26 cellular contexts compared by ENCODE assay signal in genomic region chrX:107199491-107199890, GRCh38. TPM values are rescaled to one million over a fixed set of nuclear protein-coding genes. Genes with fewer than 3 reads are reported as not detected.
"Had no signal": no experiment of that assay in that cellular context is flagged by ENCODE, and none has a peak within 500 bp of the region (broad histone marks: within the 10 kb centered on the region; RNA-seq: fewer than 3 reads in every experiment).

No MANE protein-coding gene starts in this region.

- H2AFZ ChIP-seq: PC-9 had no signal

- H3K27ac Mint-ChIP-seq: activated CD8-positive, alpha-beta T cell treated with anti-CD3 and anti-CD28 coated beads, Interleukin-2, amount 10 ng/mL, durations not matched to agents 7 days and 5 days; activated naive CD8-positive, alpha-beta T cell treated with anti-CD3 and anti-CD28 coated beads, Interleukin-2, amount 10 ng/mL, durations not matched to agents 7 days and 5 days; brain; T-helper 17 cell; WTC11 had no signal

- H3K4me2 ChIP-seq: PC-9 had no signal

- H3K9me3 Mint-ChIP-seq: activated naive CD8-positive, alpha-beta T cell treated with anti-CD3 and anti-CD28 coated beads, Interleukin-2, amount 10 ng/mL, durations not matched to agents 7 days and 5 days; brain; central memory CD8-positive, alpha-beta T cell; WTC11 had no signal

- H3K27ac ChIP-seq: PC-9 had no signal

- ATAC-seq: activated CD8-positive, alpha-beta T cell treated with anti-CD3 and anti-CD28 coated beads, Interleukin-2, amount 10 ng/mL, durations not matched to agents 7 days and 5 days; T-helper 17 cell; WTC11 had no signal

- H3K36me3 Mint-ChIP-seq: activated naive CD8-positive, alpha-beta T cell treated with anti-CD3 and anti-CD28 coated beads, Interleukin-2, amount 10 ng/mL, durations not matched to agents 7 days and 5 days; brain; WTC11 had no signal

- H3K4me3 Mint-ChIP-seq: activated CD8-positive, alpha-beta T cell treated with anti-CD3 and anti-CD28 coated beads, Interleukin-2, amount 10 ng/mL, durations not matched to agents 7 days and 5 days; activated naive CD8-positive, alpha-beta T cell treated with anti-CD3 and anti-CD28 coated beads, Interleukin-2, amount 10 ng/mL, durations not matched to agents 7 days and 5 days; brain; central memory CD8-positive, alpha-beta T cell; T-helper 17 cell; WTC11 had no signal

- DNase-seq: activated CD4-positive, alpha-beta T cell treated with anti-CD3 and anti-CD28 coated beads for 48 hours; activated CD4-positive, alpha-beta T cell treated with anti-CD3 and anti-CD28 coated beads, Interleukin-2, amount 50 U/mL, for 4 hours; activated CD4-positive, CD25-positive, alpha-beta regulatory T cell treated with anti-CD3 and anti-CD28 coated beads, Interleukin-2, amount 50 U/mL, for 72 hours; activated CD8-positive, alpha-beta memory T cell treated with anti-CD3 and anti-CD28 coated beads, Interleukin-2, amount 50 U/mL, for 48 hours; activated CD8-positive, alpha-beta T cell treated with anti-CD3 and anti-CD28 coated beads, Interleukin-2, amount 10 ng/mL, durations not matched to agents 7 days and 5 days; activated naive CD4-positive, alpha-beta T cell treated with anti-CD3 and anti-CD28 coated beads, Interleukin-2, amount 50 U/mL, for 16 hours; activated naive CD8-positive, alpha-beta T cell treated with anti-CD3 and anti-CD28 coated beads, Interleukin-2, amount 10 ng/mL, durations not matched to agents 7 days and 5 days; activated T-cell treated with anti-CD3 and anti-CD28 coated beads, Interleukin-2, amount 50 U/mL, for 1 hour; aorta; KG1; NCI-H1048; NCI-H1417; NCI-H1694 treated with DMSO at 0.1 percent for 48 hours; NCI-H2029 treated with DMSO at 0.1 percent for 48 hours; NCI-H345; NCI-H524; PC-9; SIG-M5; T-helper 17 cell; T-helper 9 cell had no signal

- H3K4me1 Mint-ChIP-seq: activated naive CD8-positive, alpha-beta T cell treated with anti-CD3 and anti-CD28 coated beads, Interleukin-2, amount 10 ng/mL, durations not matched to agents 7 days and 5 days; brain; central memory CD8-positive, alpha-beta T cell; T-helper 17 cell had no signal

- H3K4me3 ChIP-seq: PC-9 had no signal

RNA-seq across cellular contexts. Expression of gene NUP62CL, which starts 6.7 kb away (rescaled TPM):
- total RNA-seq: LHCN-M2, M059J, RPMI7951 had no signal
- polyA plus RNA-seq: aorta had no signal

RNA-seq across cellular contexts. Expression of gene DNAAF6, which starts 6.9 kb away (rescaled TPM):
- total RNA-seq: activated CD8-positive, alpha-beta T cell treated with anti-CD3 and anti-CD28 coated beads, Interleukin-2, amount 10 ng/mL, durations not matched to agents 7 days and 5 days; activated naive CD8-positive, alpha-beta T cell treated with anti-CD3 and anti-CD28 coated beads, Interleukin-2, amount 10 ng/mL, durations not matched to agents 7 days and 5 days; aorta; LHCN-M2; PC-9; RPMI7951; T-helper 17 cell; WTC11 had no signal
- polyA plus RNA-seq: aorta had no signal
